ENCODE assay signal across 1 cellular context in the genomic region with DNA sequence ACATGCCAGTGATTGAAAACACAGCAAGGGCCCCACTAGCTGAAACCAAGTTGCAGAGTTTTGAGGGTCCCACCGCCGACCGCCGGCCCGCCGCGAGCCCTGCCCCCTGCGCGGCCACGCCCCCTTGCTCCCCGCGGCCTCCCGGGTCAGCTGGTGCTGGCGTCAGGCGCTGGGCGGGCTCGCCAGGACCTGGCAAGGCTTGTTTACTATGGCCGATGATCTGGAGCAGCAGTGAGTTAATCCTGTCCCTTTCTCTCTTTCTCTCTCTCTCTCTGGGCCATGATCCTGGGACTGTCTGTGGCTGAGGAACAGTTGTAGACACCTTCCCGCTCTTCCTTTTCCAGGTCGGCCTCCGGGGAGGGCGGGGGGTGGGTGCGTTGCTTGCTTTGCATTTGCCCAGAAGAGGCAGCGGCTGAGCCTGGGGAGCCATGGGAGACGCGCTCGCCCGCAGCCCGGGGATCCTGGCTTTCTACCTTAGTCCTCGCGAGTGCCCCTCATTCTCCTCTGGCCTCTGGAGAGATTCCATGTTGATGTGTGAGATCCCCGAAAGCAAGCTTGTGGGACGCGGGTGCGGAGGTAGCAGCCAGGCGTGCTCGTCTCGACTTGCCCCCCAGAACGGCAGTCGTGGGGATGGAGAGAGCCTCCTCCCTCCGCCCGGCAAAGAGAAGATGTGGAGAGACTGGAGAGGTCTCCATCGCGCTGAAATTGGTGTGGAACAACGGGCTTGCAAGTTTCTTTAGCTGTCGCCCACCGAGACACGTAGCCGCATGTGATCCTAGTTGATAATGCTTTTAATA.
TF ChIP-seq lines count a peak whose summit lies in the region.

A gene with protein sequence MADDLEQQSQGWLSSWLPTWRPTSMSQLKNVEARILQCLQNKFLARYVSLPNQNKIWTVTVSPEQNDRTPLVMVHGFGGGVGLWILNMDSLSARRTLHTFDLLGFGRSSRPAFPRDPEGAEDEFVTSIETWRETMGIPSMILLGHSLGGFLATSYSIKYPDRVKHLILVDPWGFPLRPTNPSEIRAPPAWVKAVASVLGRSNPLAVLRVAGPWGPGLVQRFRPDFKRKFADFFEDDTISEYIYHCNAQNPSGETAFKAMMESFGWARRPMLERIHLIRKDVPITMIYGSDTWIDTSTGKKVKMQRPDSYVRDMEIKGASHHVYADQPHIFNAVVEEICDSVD (plus strand): TSS at position 202 of the 797 bp plus-strand sequence. CDS start 7 bp downstream, at position 209.

TF ChIP-seq in liver, 16 proteins besides CTCF, POLR2A, EP300 and RAD21 (continued from another document):
- TF ChIP-seq GABPA (IDR thresholded peaks at IDR 0.05 in 1 of 2, conservative IDR thresholded peaks at IDR 0.05 in 1 of 2) (no peak), NR2F2 (IDR thresholded peaks at IDR 0.05) (no peak)
